14 cellular contexts compared by ENCODE assay signal in the genomic region with DNA sequence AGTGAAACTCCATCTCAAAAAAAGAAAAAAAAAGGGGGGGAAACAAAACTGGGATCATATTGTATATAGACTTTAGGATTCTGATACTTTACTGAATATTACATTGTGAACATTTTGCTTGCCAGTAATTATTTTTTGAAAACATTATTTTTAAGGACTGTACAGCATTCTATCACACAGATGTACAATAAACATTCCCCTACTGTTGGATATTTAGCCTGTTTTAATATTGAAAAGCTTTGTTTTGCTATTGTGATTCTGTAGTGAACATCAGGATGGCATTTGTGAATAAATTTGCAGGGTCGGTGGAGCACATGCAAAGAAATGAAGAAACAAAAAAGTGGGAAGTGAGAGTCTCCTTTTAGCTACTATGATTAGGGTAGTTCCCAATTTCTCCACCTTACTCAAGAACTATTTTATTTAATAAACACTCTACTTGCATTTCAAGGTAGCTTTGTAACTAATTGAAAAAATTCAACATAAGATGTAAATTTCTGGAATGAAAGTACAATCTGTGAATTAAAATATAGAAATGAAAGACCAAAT. TPM values are rescaled to one million over a fixed set of nuclear protein-coding genes. Genes with fewer than 3 reads are reported as not detected.
"Had no signal": no experiment of that assay in that cellular context is flagged by ENCODE, and none has a peak within 500 bp of the region (broad histone marks: within the 10 kb centered on the region; RNA-seq: fewer than 3 reads in every experiment).

No MANE protein-coding gene starts in this region.

- H3K27me3 ChIP-seq: ascending aorta had no signal

- ATAC-seq: lower lobe of right lung had no signal

- H3K27ac Mint-ChIP-seq: endodermal cell, mesothelial cell of epicardium had no signal

- H3K36me3 ChIP-seq: ascending aorta, lower lobe of right lung had no signal

- H3K36me3 Mint-ChIP-seq: immature natural killer cell, mesothelial cell of epicardium had no signal

- H3K4me3 Mint-ChIP-seq: endodermal cell, immature natural killer cell, mesothelial cell of epicardium had no signal

- H3K9me3 Mint-ChIP-seq: endodermal cell, immature natural killer cell, mesothelial cell of epicardium had no signal

- DNase-seq: activated CD4-positive, alpha-beta T cell treated with anti-CD3 and anti-CD28 coated beads, Interleukin-2, amount 50 U/mL, for 4 hours; activated CD4-positive, CD25-positive, alpha-beta regulatory T cell treated with anti-CD3 and anti-CD28 coated beads, Interleukin-2, amount 50 U/mL, for 72 hours; activated gamma-delta T cell; activated T-cell treated with anti-CD3 and anti-CD28 coated beads, Interleukin-2, amount 50 U/mL, for 1 hour; endodermal cell; erythroblast; glutamatergic neuron; immature natural killer cell; lower lobe of right lung; stimulated activated CD4-positive, alpha-beta T cell treated with anti-CD3 and anti-CD28 coated beads, Interleukin-15, amount 100 ng/mL, for 24 hours; stimulated activated CD4-positive, alpha-beta T cell treated with anti-CD3 and anti-CD28 coated beads, Interleukin-4, amount 100 ng/mL, for 4 hours had no signal

- H3K4me1 Mint-ChIP-seq: endodermal cell, immature natural killer cell had no signal

- H3K4me1 ChIP-seq: ascending aorta, lower lobe of right lung had no signal

- H3K4me3 ChIP-seq: ascending aorta, lower lobe of right lung had no signal

- H3K27ac ChIP-seq: ascending aorta, lower lobe of right lung had no signal

- H3K9me3 ChIP-seq: ascending aorta, lower lobe of right lung had no signal

RNA-seq across cellular contexts. Expression of gene RASGRF2, which starts 18.7 kb away (rescaled TPM):
- total RNA-seq: myocyte had no signal
